17 cellular contexts compared by ENCODE assay signal in genomic region chr2:128784626-128785306, GRCh38.
DNase-seq lines count a peak whose midpoint lies in the region; ATAC-seq lines count a peak whose summit lies in the region.
"Had no signal": no experiment of that assay in that cellular context is flagged by ENCODE, and none has a peak within 500 bp of the region (broad histone marks: within the 10 kb centered on the region; RNA-seq: fewer than 3 reads in every experiment).

No MANE protein-coding gene starts in this region.

- H3K9me3 Mint-ChIP-seq in activated T-cell treated with anti-CD3 and anti-CD28 coated beads, Interleukin-2, amount 50 U/mL, for 24 hours: peaks cover 7% of the 10 kb centered on the region

- H3K9ac ChIP-seq in BLaER1 treated with 17β-estradiol and CSF1 and Interleukin-3, amounts not matched to agents 10 nM and 100 nM: no peak overlapping the region

- peak; percentile 30 for DNase-seq in H7
- peak; percentile 14 for DNase-seq in left lobe of liver (ENCODE audit: low spot score)
- peak; percentile 58 for DNase-seq in posterior vena cava (ENCODE audit: low spot score)
- no peak for DNase-seq in HuH-7.5 (ENCODE audit: low spot score)
- no peak for DNase-seq in activated T-cell treated with anti-CD3 and anti-CD28 coated beads, Interleukin-2, amount 50 U/mL, for 24 hours
- DNase-seq: CD8-positive, alpha-beta memory T cell; DMS 273 treated with DMSO at 0.1 percent for 48 hours; HCEC 1CT; NCI-H187 treated with DMSO at 0.1 percent for 48 hours; NCI-H446; NCI-H748 treated with DMSO at 0.1 percent for 48 hours; Right ventricle myocardium superior had no signal

- H3K4me2 ChIP-seq in BLaER1 treated with 17β-estradiol and CSF1 and Interleukin-3, amounts not matched to agents 10 nM and 100 nM: peak overlapping the region in 7 of 11 experiments; percentile 34 to 71 (median 65); a peak in 11 of 22 replicates

- H3K27ac ChIP-seq in BLaER1 treated with 17β-estradiol and CSF1 and Interleukin-3, amounts not matched to agents 10 nM and 100 nM: no peak overlapping the region

- no peaks in the 10 kb centered on the region for H3K27me3 Mint-ChIP-seq in activated T-cell treated with anti-CD3 and anti-CD28 coated beads, Interleukin-2, amount 50 U/mL, for 24 hours

- no peaks in the 10 kb centered on the region for H3K9me3 ChIP-seq in BLaER1 treated with 17β-estradiol and CSF1 and Interleukin-3, amounts not matched to agents 10 nM and 100 nM (replicated peaks in 1 of 11)

- intact Hi-C loops in posterior vena cava (cut with DNase I): loop anchor here in 1 of 2 donors (5.0 kb wide), 1 partner anchor 203 kb away; no protein-coding TSS in a partner anchor

- no peak overlapping the region for H3K27ac Mint-ChIP-seq in activated T-cell treated with anti-CD3 and anti-CD28 coated beads, Interleukin-2, amount 50 U/mL, for 24 hours
- H3K27ac Mint-ChIP-seq: B cell; CD8-positive, alpha-beta memory T cell; IgD-negative memory B cell had no signal

- ATAC-seq in left lobe of liver (no peak), HG02798 (IDR thresholded peaks at IDR 0.05; ENCODE audit: poor library complexity, unreplicated experiment) (no peak)
- ATAC-seq: Panc1 had no signal

- no peaks in the 10 kb centered on the region for H3K36me3 Mint-ChIP-seq in activated T-cell treated with anti-CD3 and anti-CD28 coated beads, Interleukin-2, amount 50 U/mL, for 24 hours (ENCODE audit: low read depth)
- H3K36me3 Mint-ChIP-seq: CD8-positive, alpha-beta memory T cell; IgD-negative memory B cell had no signal

- no peaks in the 10 kb centered on the region for H3K36me3 ChIP-seq in BLaER1 treated with 17β-estradiol and CSF1 and Interleukin-3, amounts not matched to agents 10 nM and 100 nM
- H3K36me3 ChIP-seq in H7 (replicated peaks; ENCODE audit: control insufficient read depth, insufficient read depth, low read length): no peaks in the 10 kb centered on the region

- H3K4me1 ChIP-seq in BLaER1 treated with 17β-estradiol and CSF1 and Interleukin-3, amounts not matched to agents 10 nM and 100 nM: peaks cover 9 to 24% (median 20%) of the 10 kb centered on the region in 10 experiments; a peak in 18 of 20 replicates

- no peak overlapping the region for H3K4me3 ChIP-seq in BLaER1 treated with 17β-estradiol and CSF1 and Interleukin-3, amounts not matched to agents 10 nM and 100 nM
- H3K4me3 ChIP-seq in H7 (ENCODE audit: insufficient read depth, low read depth, low read length): no peak overlapping the region

- H4K20me1 ChIP-seq in BLaER1 treated with 17β-estradiol and CSF1 and Interleukin-3, amounts not matched to agents 10 nM and 100 nM: no peaks in the 10 kb centered on the region; a peak in 1 of 22 replicates

- H3K4me1 Mint-ChIP-seq in activated T-cell treated with anti-CD3 and anti-CD28 coated beads, Interleukin-2, amount 50 U/mL, for 24 hours (ENCODE audit: low read depth): no peaks in the 10 kb centered on the region
- H3K4me1 Mint-ChIP-seq: B cell; CD8-positive, alpha-beta memory T cell had no signal

- H3K4me3 Mint-ChIP-seq in activated T-cell treated with anti-CD3 and anti-CD28 coated beads, Interleukin-2, amount 50 U/mL, for 24 hours: no peak overlapping the region
- H3K4me3 Mint-ChIP-seq: B cell; CD8-positive, alpha-beta memory T cell; IgD-negative memory B cell had no signal

- H3K27me3 ChIP-seq in BLaER1 treated with 17β-estradiol and CSF1 and Interleukin-3, amounts not matched to agents 10 nM and 100 nM: no peaks in the 10 kb centered on the region
- H3K27me3 ChIP-seq in H7 (ENCODE audit: control insufficient read depth, insufficient read depth, low read length): no peaks in the 10 kb centered on the region

Comparison
In these comparisons a context has a peak if more than half of its experiments do, and no peak if none do; other contexts are left out.
1. DNase-seq: peak in H7 (single experiment), left lobe of liver (single experiment) and posterior vena cava (single experiment); none in HuH-7.5 (single experiment) and activated T-cell treated with anti-CD3 and anti-CD28 coated beads, Interleukin-2, amount 50 U/mL, for 24 hours (single experiment).